9 cellular contexts compared by ENCODE assay signal in genomic region chr2:41414486-41415230, GRCh38.
DNase-seq lines count a peak whose midpoint lies in the region; ATAC-seq and TF ChIP-seq lines count a peak whose summit lies in the region.
"Had no signal": no experiment of that assay in that cellular context is flagged by ENCODE, and none has a peak within 500 bp of the region (broad histone marks: within the 10 kb centered on the region; RNA-seq: fewer than 3 reads in every experiment).

No MANE protein-coding gene starts in this region.

- H3K79me2 ChIP-seq in GM23248 (ENCODE audit: insufficient read depth) (no peaks in the 10 kb centered on the region), SU-DHL-6 (ENCODE audit: insufficient read depth, low read length) (no peaks in the 10 kb centered on the region)

- in situ Hi-C loops in GM23248 (cut with MboI) = no loop called here

- no peaks in the 10 kb centered on the region for H3K4me1 Mint-ChIP-seq in CD8-positive, alpha-beta memory T cell
- no peaks in the 10 kb centered on the region for H3K4me1 Mint-ChIP-seq in naive thymus-derived CD4-positive, alpha-beta T cell
- H3K4me1 Mint-ChIP-seq: B cell had no signal

- H3K9ac ChIP-seq in GM23248 (no peak overlapping the region), SU-DHL-6 (ENCODE audit: low read length) (no peak overlapping the region)

- no peaks in the 10 kb centered on the region for H3K9me3 ChIP-seq in GM23248 (ENCODE audit: low read depth)
- H3K9me3 ChIP-seq in SU-DHL-6 (ENCODE audit: insufficient read depth, low read length) = no peaks in the 10 kb centered on the region
- no peaks in the 10 kb centered on the region for H3K9me3 ChIP-seq in CD8-positive, alpha-beta memory T cell (ENCODE audit: low read length)
- no peaks in the 10 kb centered on the region for H3K9me3 ChIP-seq in naive thymus-derived CD4-positive, alpha-beta T cell (ENCODE audit: control insufficient read depth in 2 of 3, low read length in 3 of 3)

- H3K27me3 ChIP-seq in GM23248 (replicated peaks; ENCODE audit: insufficient read depth) (no peaks in the 10 kb centered on the region), SU-DHL-6 (ENCODE audit: low read length) (no peaks in the 10 kb centered on the region)
- no peaks in the 10 kb centered on the region for H3K27me3 ChIP-seq in CD8-positive, alpha-beta memory T cell (ENCODE audit: insufficient read depth, low read length, poor library complexity, severe bottlenecking)
- no peaks in the 10 kb centered on the region for H3K27me3 ChIP-seq in naive thymus-derived CD4-positive, alpha-beta T cell (ENCODE audit: control insufficient read depth in 2 of 2, insufficient read depth in 2 of 2, low read length in 2 of 2)

- no peak overlapping the region for H3K27ac Mint-ChIP-seq in CD8-positive, alpha-beta memory T cell
- no peak overlapping the region for H3K27ac Mint-ChIP-seq in naive thymus-derived CD4-positive, alpha-beta T cell
- H3K27ac Mint-ChIP-seq: B cell had no signal

- H3K4me3 ChIP-seq in GM23248 (no peak overlapping the region), SU-DHL-6 (ENCODE audit: insufficient read depth, low read length, poor library complexity, severe bottlenecking) (no peak overlapping the region)
- no peak overlapping the region for H3K4me3 ChIP-seq in CD8-positive, alpha-beta memory T cell (ENCODE audit: low read length)
- no peak overlapping the region for H3K4me3 ChIP-seq in naive thymus-derived CD4-positive, alpha-beta T cell (ENCODE audit: low read length)

- H3K9me2 ChIP-seq in GM23248 (ENCODE audit: insufficient read depth) (no peaks in the 10 kb centered on the region), SU-DHL-6 (replicated peaks; ENCODE audit: insufficient read depth, low read length) (no peaks in the 10 kb centered on the region)

- intact Hi-C loops in naive thymus-derived CD4-positive, alpha-beta T cell (cut with micrococcal nuclease) = no loop called here

- CTCF ChIA-PET in CD8-positive, alpha-beta memory T cell (lab: Charles Lee) = no interaction called here
- CTCF ChIA-PET in naive thymus-derived CD4-positive, alpha-beta T cell (lab: Charles Lee) = no interaction called here

- WGBS in GM23248 (ENCODE audit: low coverage in 1 of 2, low lambda C conversion rate in 2 of 2, missing lambda C conversion rate in 2 of 2), 2 experiments = 9 to 15% methylated on average over 5 of the region's 5 CpGs

- no peak overlapping the region for H3K4me3 Mint-ChIP-seq in CD8-positive, alpha-beta memory T cell
- no peak overlapping the region for H3K4me3 Mint-ChIP-seq in naive thymus-derived CD4-positive, alpha-beta T cell
- H3K4me3 Mint-ChIP-seq: B cell had no signal

- H3K36me3 ChIP-seq in GM23248 (ENCODE audit: low read depth) = no peaks in the 10 kb centered on the region
- no peaks in the 10 kb centered on the region for H3K36me3 ChIP-seq in SU-DHL-6 (ENCODE audit: low read length)
- H3K36me3 ChIP-seq in CD8-positive, alpha-beta memory T cell (ENCODE audit: insufficient read depth, low read length) = no peaks in the 10 kb centered on the region
- H3K36me3 ChIP-seq in naive thymus-derived CD4-positive, alpha-beta T cell (ENCODE audit: control insufficient read depth in 2 of 3, insufficient read depth in 3 of 3, low read length in 3 of 3) = no peaks in the 10 kb centered on the region

- H3F3A ChIP-seq in GM23248 (ENCODE audit: insufficient read depth) = no peaks in the 10 kb centered on the region
- no peaks in the 10 kb centered on the region for H3F3A ChIP-seq in SU-DHL-6 (ENCODE audit: insufficient read depth)

- H2AFZ ChIP-seq in GM23248 = no peak overlapping the region
- no peak overlapping the region for H2AFZ ChIP-seq in SU-DHL-6 (ENCODE audit: low read depth, low read length, severe bottlenecking)

- no peaks in the 10 kb centered on the region for H4K20me1 ChIP-seq in GM23248 (ENCODE audit: insufficient read depth)
- H4K20me1 ChIP-seq in SU-DHL-6 (ENCODE audit: low read depth, low read length) = no peaks in the 10 kb centered on the region

- H3K4me2 ChIP-seq in GM23248 (ENCODE audit: unreplicated experiment) (no peak overlapping the region), SU-DHL-6 (ENCODE audit: low read depth, low read length, poor library complexity, severe bottlenecking) (no peak overlapping the region)

- H3K36me3 Mint-ChIP-seq in CD8-positive, alpha-beta memory T cell = no peaks in the 10 kb centered on the region
- no peaks in the 10 kb centered on the region for H3K36me3 Mint-ChIP-seq in naive thymus-derived CD4-positive, alpha-beta T cell

- TF ChIP-seq CTCF in SU-DHL-6 (IDR thresholded peaks at IDR 0.05; ENCODE audit: insufficient read depth, low read length, poor library complexity, severe bottlenecking) = peak; percentile 50

- H3K4me1 ChIP-seq in GM23248 (ENCODE audit: insufficient read depth) = no peaks in the 10 kb centered on the region
- H3K4me1 ChIP-seq in CD8-positive, alpha-beta memory T cell (ENCODE audit: insufficient read depth, low read length) = no peaks in the 10 kb centered on the region
- no peaks in the 10 kb centered on the region for H3K4me1 ChIP-seq in naive thymus-derived CD4-positive, alpha-beta T cell (ENCODE audit: control insufficient read depth in 2 of 2, insufficient read depth in 2 of 2, low read length in 2 of 2)

- POLR2A ChIA-PET in CD8-positive, alpha-beta memory T cell (lab: Charles Lee) = no interaction called here
- POLR2A ChIA-PET in naive thymus-derived CD4-positive, alpha-beta T cell (lab: Charles Lee) = no interaction called here

- no peak for ATAC-seq in naive thymus-derived CD4-positive, alpha-beta T cell

- DNase-seq in NCI-H1436 treated with DMSO at 0.1 percent for 48 hours (lab: John Stamatoyannopoulos, UW) = peak; percentile 13
- DNase-seq in NCI-H1436 (lab: John Stamatoyannopoulos, UW) = no peak
- peak; percentile 35 for DNase-seq in GM23248
- DNase-seq in LoVo (ENCODE audit: low spot score) = peak; percentile 18
- peak; percentile 35 for DNase-seq in iPS DF 19.7 (ENCODE audit: low read depth, low spot score)
- DNase-seq in CD8-positive, alpha-beta memory T cell = no peak
- no peak for DNase-seq in naive thymus-derived CD4-positive, alpha-beta T cell

- H3K27ac ChIP-seq in GM23248 = no peak overlapping the region
- H3K27ac ChIP-seq in SU-DHL-6 (ENCODE audit: low read depth, low read length) = no peak overlapping the region
- H3K27ac ChIP-seq in CD8-positive, alpha-beta memory T cell (ENCODE audit: low read depth, low read length) = no peak overlapping the region
- no peak overlapping the region for H3K27ac ChIP-seq in naive thymus-derived CD4-positive, alpha-beta T cell (ENCODE audit: low read depth, low read length)

- H3K9me3 Mint-ChIP-seq in CD8-positive, alpha-beta memory T cell = peaks cover 0 to 6% (median 3%) of the 10 kb centered on the region in 5 donors
- peaks cover 0 to 12% (median 6%) of the 10 kb centered on the region in 11 donors for H3K9me3 Mint-ChIP-seq in naive thymus-derived CD4-positive, alpha-beta T cell

- no peaks in the 10 kb centered on the region for H3K27me3 Mint-ChIP-seq in CD8-positive, alpha-beta memory T cell
- peaks cover 0 to 3% (median 0%) of the 10 kb centered on the region in 5 donors for H3K27me3 Mint-ChIP-seq in naive thymus-derived CD4-positive, alpha-beta T cell
- H3K27me3 Mint-ChIP-seq: B cell had no signal

Comparison
In these comparisons a context has a peak if more than half of its experiments do, and no peak if none do; other contexts are left out.
1. DNase-seq: peak in NCI-H1436 treated with DMSO at 0.1 percent for 48 hours (single experiment), GM23248 (single experiment), LoVo (single experiment) and iPS DF 19.7 (single experiment); none in NCI-H1436 (single experiment), CD8-positive, alpha-beta memory T cell (0 of 5) and naive thymus-derived CD4-positive, alpha-beta T cell (0 of 9).